In the genomic region with DNA sequence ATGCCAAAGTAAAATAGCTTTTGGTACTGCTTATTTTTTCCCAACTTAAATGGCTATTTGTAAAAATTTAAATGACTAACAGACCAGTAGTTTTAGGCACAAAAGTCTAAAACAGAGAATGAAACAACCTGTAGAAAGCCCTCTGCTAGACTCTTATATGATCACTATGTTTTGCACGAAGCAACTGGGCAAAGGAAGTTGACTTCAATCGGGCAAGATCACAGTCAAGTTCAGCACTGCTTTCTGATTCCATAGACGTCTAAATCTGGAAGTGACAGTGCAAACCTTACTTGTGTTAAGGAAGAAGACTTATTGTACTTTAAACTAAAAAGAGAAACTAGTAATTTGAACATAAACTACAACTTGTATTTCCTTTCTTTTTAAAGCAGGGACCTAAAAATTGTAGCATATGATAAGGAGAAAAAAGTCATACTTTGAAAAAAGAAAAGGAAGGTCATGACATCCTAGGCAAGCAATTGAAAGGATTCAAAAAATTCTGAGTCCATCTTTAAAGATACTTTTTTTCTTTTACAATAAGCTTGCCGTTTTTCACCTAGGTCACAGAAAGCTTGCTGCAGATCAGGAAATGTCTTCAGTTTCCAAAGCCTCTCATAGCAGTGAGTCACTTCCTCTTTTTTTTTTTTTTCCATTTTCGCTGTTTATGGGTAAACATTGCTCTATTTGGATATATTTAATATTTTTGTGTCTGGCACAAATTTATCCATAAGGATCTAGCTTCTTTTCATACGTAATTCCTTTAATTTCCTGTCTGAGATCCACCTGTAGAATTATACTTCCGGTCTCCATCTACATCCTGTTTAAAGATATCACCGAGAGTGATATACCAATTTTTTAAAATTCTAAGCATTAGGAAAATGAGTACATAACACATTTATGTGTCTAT, we compare ENCODE assay signal across 8 cellular contexts.
A peak's percentile ranks its signal among the peaks of the same experiment; 100 is the strongest.
DNase-seq lines count a peak whose midpoint lies in the region; ATAC-seq and TF ChIP-seq lines count a peak whose summit lies in the region.

No MANE protein-coding gene starts in this region.

- H3K9me3 ChIP-seq in psoas muscle: no peaks in the 10 kb centered on the region

- H3K4me3 Mint-ChIP-seq in activated T-helper 1 cell treated with anti-CD3 and anti-CD28 coated beads, Interleukin-12 subunit alpha, Interleukin-12 subunit beta, Interleukin-2, Interleukin-4 antibody, amounts not matched to agents 30 ng/mL and 10 ng/mL and 1 ng/mL, durations not matched to agents 14 hours and 24 hours and 36 hours: peak overlapping the region; percentile 78

- H3K27me3 ChIP-seq in psoas muscle (ENCODE audit: insufficient read depth in 3 of 3, low read length in 2 of 3): peaks cover 0 to 8% (median 0%) of the 10 kb centered on the region in 3 donors

- 47 to 56% (median 48%) methylated on average over 8 of the region's 8 CpGs for WGBS in psoas muscle, 3 donors

- H3K36me3 Mint-ChIP-seq in activated T-helper 1 cell treated with anti-CD3 and anti-CD28 coated beads, Interleukin-12 subunit alpha, Interleukin-12 subunit beta, Interleukin-2, Interleukin-4 antibody, amounts not matched to agents 30 ng/mL and 10 ng/mL and 1 ng/mL, durations not matched to agents 14 hours and 24 hours and 36 hours (ENCODE audit: low read depth): peaks cover 10% of the 10 kb centered on the region

- peak; percentile 7 for DNase-seq in Jurkat, Clone E6-1 (ENCODE audit: low read depth, low spot score)
- no peak for DNase-seq in activated T-helper 1 cell treated with anti-CD3 and anti-CD28 coated beads, Interleukin-12 subunit alpha, Interleukin-12 subunit beta, Interleukin-2, Interleukin-4 antibody, amounts not matched to agents 30 ng/mL and 10 ng/mL and 1 ng/mL, durations not matched to agents 14 hours and 24 hours and 36 hours (ENCODE audit: low spot score)
- DNase-seq in psoas muscle (no peak), NCI-H774 (lab: John Stamatoyannopoulos, UW) (no peak)
- no peak for DNase-seq in activated CD4-positive, alpha-beta T cell treated with anti-CD3 and anti-CD28 coated beads for 48 hours

- peak overlapping the region; percentile 19 for H3K27ac ChIP-seq in psoas muscle

- intact Hi-C loops in activated T-helper 1 cell treated with anti-CD3 and anti-CD28 coated beads, Interleukin-12 subunit alpha, Interleukin-12 subunit beta, Interleukin-2, Interleukin-4 antibody, amounts not matched to agents 30 ng/mL and 10 ng/mL and 1 ng/mL, durations not matched to agents 14 hours and 24 hours and 36 hours (cut with micrococcal nuclease): loop anchor here (1.0 to 5.0 kb wide), 2 partner anchors 33 to 38 kb away; no protein-coding TSS in a partner anchor
- intact Hi-C loops in psoas muscle (cut with DNase I): no loop called here

- peak; percentile 61 for ATAC-seq in GM18498 (IDR thresholded peaks at IDR 0.05; ENCODE audit: unreplicated experiment)
- no peak for ATAC-seq in psoas muscle
- no peak for ATAC-seq in GM19023 (IDR thresholded peaks at IDR 0.05; ENCODE audit: unreplicated experiment)
- ATAC-seq in HG03097 (IDR thresholded peaks at IDR 0.05; ENCODE audit: low FRiP score, unreplicated experiment): no peak

- H3K4me3 ChIP-seq in Jurkat, Clone E6-1 (ENCODE audit: low read length): no peak overlapping the region
- H3K4me3 ChIP-seq in psoas muscle: no peak overlapping the region

- no peak for TF ChIP-seq CTCF in psoas muscle (IDR thresholded peaks at IDR 0.05)

- no peaks in the 10 kb centered on the region for H3K27me3 Mint-ChIP-seq in activated T-helper 1 cell treated with anti-CD3 and anti-CD28 coated beads, Interleukin-12 subunit alpha, Interleukin-12 subunit beta, Interleukin-2, Interleukin-4 antibody, amounts not matched to agents 30 ng/mL and 10 ng/mL and 1 ng/mL, durations not matched to agents 14 hours and 24 hours and 36 hours (ENCODE audit: insufficient read depth)

- H3K4me1 ChIP-seq in psoas muscle: peaks cover 10% of the 10 kb centered on the region

- H3K36me3 ChIP-seq in psoas muscle (ENCODE audit: insufficient read depth in 1 of 2, low read depth in 1 of 2): no peaks in the 10 kb centered on the region

- H3K4me1 Mint-ChIP-seq in activated T-helper 1 cell treated with anti-CD3 and anti-CD28 coated beads, Interleukin-12 subunit alpha, Interleukin-12 subunit beta, Interleukin-2, Interleukin-4 antibody, amounts not matched to agents 30 ng/mL and 10 ng/mL and 1 ng/mL, durations not matched to agents 14 hours and 24 hours and 36 hours (ENCODE audit: low read depth): peaks cover 60% of the 10 kb centered on the region

- peak overlapping the region; percentile 92 for H3K27ac Mint-ChIP-seq in activated T-helper 1 cell treated with anti-CD3 and anti-CD28 coated beads, Interleukin-12 subunit alpha, Interleukin-12 subunit beta, Interleukin-2, Interleukin-4 antibody, amounts not matched to agents 30 ng/mL and 10 ng/mL and 1 ng/mL, durations not matched to agents 14 hours and 24 hours and 36 hours

- H3K9me3 Mint-ChIP-seq in activated T-helper 1 cell treated with anti-CD3 and anti-CD28 coated beads, Interleukin-12 subunit alpha, Interleukin-12 subunit beta, Interleukin-2, Interleukin-4 antibody, amounts not matched to agents 30 ng/mL and 10 ng/mL and 1 ng/mL, durations not matched to agents 14 hours and 24 hours and 36 hours: no peaks in the 10 kb centered on the region
